ENCODE assay signal across 8 cellular contexts in the genomic region with DNA sequence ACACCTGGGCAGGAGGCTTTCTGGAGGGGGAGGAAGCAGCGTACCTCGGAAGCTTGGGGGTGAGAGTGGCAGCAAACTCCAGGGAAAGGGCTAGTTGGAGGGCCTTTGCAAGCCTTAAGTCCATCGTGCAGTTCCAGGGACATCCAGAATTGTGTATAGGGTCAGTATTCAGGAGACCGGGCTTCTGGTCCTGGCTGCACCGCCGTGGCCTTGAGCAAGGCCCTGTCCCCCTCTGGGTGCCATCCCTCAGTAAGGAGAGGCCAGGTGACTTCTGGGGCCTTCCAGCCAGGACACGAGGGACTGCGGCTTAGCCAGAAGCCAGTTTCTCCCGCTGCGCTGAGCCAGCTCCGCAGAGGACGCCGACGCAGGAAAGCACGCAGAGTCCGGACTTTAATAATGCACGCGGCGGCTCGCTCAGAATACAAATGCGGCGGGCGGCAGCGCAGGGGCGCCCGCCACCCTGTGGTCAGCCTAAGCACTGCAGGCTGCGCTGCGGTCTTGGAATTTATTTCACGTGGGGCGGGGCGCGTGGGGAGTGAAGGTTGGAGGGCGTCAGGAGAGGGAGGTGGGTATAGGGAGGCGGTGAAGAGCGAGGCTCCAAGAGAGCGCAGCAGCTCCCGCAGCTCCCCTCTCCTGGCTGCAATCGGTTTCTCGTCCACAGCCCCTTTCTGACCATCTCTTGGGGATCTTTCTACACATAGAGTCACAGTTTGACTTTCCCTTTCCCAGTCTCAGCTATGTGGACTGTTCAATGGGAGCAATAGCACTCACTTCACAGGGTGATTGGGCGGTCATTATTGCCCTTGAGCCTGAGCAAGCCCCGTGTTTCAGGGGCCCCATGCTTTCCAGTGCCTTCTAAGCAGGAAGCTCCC.
A peak's percentile ranks its signal among the peaks of the same experiment; 100 is the strongest.
DNase-seq lines count a peak whose midpoint lies in the region; ATAC-seq, FAIRE-seq and TF ChIP-seq lines count a peak whose summit lies in the region.

No MANE protein-coding gene starts in this region.

- H3K27ac ChIP-seq in VCaP (peak overlapping the region; percentile 24; the same call in 1 of the 2 replicates), kidney (ENCODE audit: low read depth in 2 of 2, low read length in 2 of 2) (no peak overlapping the region)

- H3K9me3 ChIP-seq in kidney (ENCODE audit: control insufficient read depth in 1 of 2, low read length in 2 of 2), result no peaks in the 10 kb centered on the region

- no peaks in the 10 kb centered on the region for H3K4me1 ChIP-seq in kidney (ENCODE audit: control insufficient read depth in 1 of 2, insufficient read depth in 1 of 2, low read depth in 1 of 2, low read length in 2 of 2)

- no peak overlapping the region for H3K9ac ChIP-seq in kidney (ENCODE audit: low read length in 2 of 2)

- H3K4me3 ChIP-seq in cardiac fibroblast (replicated peaks in 1 of 2; ENCODE audit: low read depth in 2 of 2, low read length in 2 of 2) (no peak overlapping the region), kidney (ENCODE audit: low read length in 2 of 2) (peak overlapping the region in 1 of 2 donors; percentile 32)

- DNase-seq in NOMO-1 (lab: John Stamatoyannopoulos, UW; ENCODE audit: unreplicated experiment in 2 of 2) (peak; percentile 5 to 37), NOMO-1 treated with dmso at 0.1 percent for 144 hours (lab: John Stamatoyannopoulos, UW; ENCODE audit: unreplicated experiment) (no peak), NCI-H1436 treated with DMSO at 0.1 percent for 48 hours (lab: John Stamatoyannopoulos, UW) (peak; percentile 0), cardiac fibroblast (ENCODE audit: low read depth in 2 of 2) (peak; percentile 52 to 53), kidney (peak; percentile 82)
- DNase-seq in stimulated activated CD4-positive, alpha-beta T cell treated with anti-CD3 and anti-CD28 coated beads, Interleukin-1b, Interleukin-23, amount 100 ng/mL, for 48 hours, result peak; percentile 39

- intact Hi-C loops in kidney (cut with DNase I), result loop anchor here (5.0 kb wide), 1 partner anchor 310 kb away; no protein-coding TSS in a partner anchor

- no peaks in the 10 kb centered on the region for H3K36me3 ChIP-seq in kidney (ENCODE audit: control insufficient read depth in 1 of 2, insufficient read depth in 2 of 2, low read length in 2 of 2)

- peak; percentile 93 for ATAC-seq in HG02759 (IDR thresholded peaks at IDR 0.05; ENCODE audit: unreplicated experiment)

- peak; percentile 11 for FAIRE-seq in kidney (lab: Jason Lieb, UNC)

- TF ChIP-seq CTCF in VCaP (conservative IDR thresholded peaks at IDR 0.05), result peak; percentile 94
- peak; percentile 89 for TF ChIP-seq CTCF in cardiac fibroblast (IDR thresholded peaks at IDR 0.05; ENCODE audit: low read depth, low read length)
- peak; percentile 93 for TF ChIP-seq CTCF in kidney (IDR thresholded peaks at IDR 0.05; ENCODE audit: borderline replicate concordance, extremely low read depth, insufficient read depth)
